10 cellular contexts compared by ENCODE assay signal in genomic region chr9:113522419-113522818, GRCh38. TPM values are rescaled to one million over a fixed set of nuclear protein-coding genes. Genes with fewer than 3 reads are reported as not detected.
DNase-seq lines count a peak whose midpoint lies in the region; ATAC-seq and TF ChIP-seq lines count a peak whose summit lies in the region.
"Had no signal": no experiment of that assay in that cellular context is flagged by ENCODE, and none has a peak within 500 bp of the region (broad histone marks: within the 10 kb centered on the region; RNA-seq: fewer than 3 reads in every experiment).

No MANE protein-coding gene starts in this region.

- peak overlapping the region; percentile 38 for H3K4me3 Mint-ChIP-seq in activated CD8-positive, alpha-beta memory T cell treated with anti-CD3 and anti-CD28 coated beads, Interleukin-2, amount 10 ng/mL, durations not matched to agents 7 days and 5 days
- H3K4me3 Mint-ChIP-seq in activated T-helper 1 cell treated with anti-CD3 and anti-CD28 coated beads, Interleukin-12 subunit alpha, Interleukin-12 subunit beta, Interleukin-2, Interleukin-4 antibody, amounts not matched to agents 30 ng/mL and 10 ng/mL and 1 ng/mL, durations not matched to agents 14 hours and 24 hours and 36 hours, result peak overlapping the region; percentile 77

- intact Hi-C loops in activated T-helper 1 cell treated with anti-CD3 and anti-CD28 coated beads, Interleukin-12 subunit alpha, Interleukin-12 subunit beta, Interleukin-2, Interleukin-4 antibody, amounts not matched to agents 30 ng/mL and 10 ng/mL and 1 ng/mL, durations not matched to agents 14 hours and 24 hours and 36 hours (cut with micrococcal nuclease), result loop anchor here (2.0 kb wide), 3 partner anchors 136 to 772 kb away; partner anchors contain the start of genes SLC31A2 and SNX30

- no peak for DNase-seq in activated CD8-positive, alpha-beta memory T cell treated with anti-CD3 and anti-CD28 coated beads, Interleukin-2, amount 10 ng/mL, durations not matched to agents 7 days and 5 days
- no peak for DNase-seq in activated CD8-positive, alpha-beta memory T cell treated with anti-CD3 and anti-CD28 coated beads, Interleukin-2, amount 50 U/mL, for 48 hours
- DNase-seq in activated T-helper 1 cell treated with anti-CD3 and anti-CD28 coated beads, Interleukin-12 subunit alpha, Interleukin-12 subunit beta, Interleukin-2, Interleukin-4 antibody, amounts not matched to agents 30 ng/mL and 10 ng/mL and 1 ng/mL, durations not matched to agents 14 hours and 24 hours and 36 hours (ENCODE audit: low spot score), result no peak
- no peak for DNase-seq in lung (ENCODE audit: low spot score)
- DNase-seq in thoracic aorta (ENCODE audit: low spot score), result no peak
- DNase-seq in DMS53 treated with DMSO at 0.1 percent for 48 hours (lab: John Stamatoyannopoulos, UW; ENCODE audit: unreplicated experiment), result no peak
- no peak for DNase-seq in activated CD4-positive, alpha-beta T cell treated with anti-CD3 and anti-CD28 coated beads, Interleukin-2, amount 50 U/mL, for 48 hours
- DNase-seq: activated effector memory CD4-positive, alpha-beta T cell treated with anti-CD3 and anti-CD28 coated beads, Interleukin-2, amount 50 U/mL, for 16 hours had no signal

- H3K4me3 ChIP-seq in lung, result no peak overlapping the region
- H3K4me3 ChIP-seq in thoracic aorta, result no peak overlapping the region

- no peaks in the 10 kb centered on the region for H3K27me3 Mint-ChIP-seq in activated CD8-positive, alpha-beta memory T cell treated with anti-CD3 and anti-CD28 coated beads, Interleukin-2, amount 10 ng/mL, durations not matched to agents 7 days and 5 days
- peaks cover 2% of the 10 kb centered on the region for H3K27me3 Mint-ChIP-seq in activated T-helper 1 cell treated with anti-CD3 and anti-CD28 coated beads, Interleukin-12 subunit alpha, Interleukin-12 subunit beta, Interleukin-2, Interleukin-4 antibody, amounts not matched to agents 30 ng/mL and 10 ng/mL and 1 ng/mL, durations not matched to agents 14 hours and 24 hours and 36 hours (ENCODE audit: insufficient read depth)

- H3K36me3 ChIP-seq in lung (ENCODE audit: control insufficient read depth in 2 of 2, insufficient read depth in 2 of 2, low read length in 2 of 2) (peaks cover 6 to 15% of the 10 kb centered on the region in 2 donors), thoracic aorta (no peaks in the 10 kb centered on the region)

- peaks cover 74% of the 10 kb centered on the region for H3K4me1 Mint-ChIP-seq in activated CD8-positive, alpha-beta memory T cell treated with anti-CD3 and anti-CD28 coated beads, Interleukin-2, amount 10 ng/mL, durations not matched to agents 7 days and 5 days
- H3K4me1 Mint-ChIP-seq in activated T-helper 1 cell treated with anti-CD3 and anti-CD28 coated beads, Interleukin-12 subunit alpha, Interleukin-12 subunit beta, Interleukin-2, Interleukin-4 antibody, amounts not matched to agents 30 ng/mL and 10 ng/mL and 1 ng/mL, durations not matched to agents 14 hours and 24 hours and 36 hours (ENCODE audit: low read depth), result peaks cover 88% of the 10 kb centered on the region

- H3K27ac Mint-ChIP-seq in activated CD8-positive, alpha-beta memory T cell treated with anti-CD3 and anti-CD28 coated beads, Interleukin-2, amount 10 ng/mL, durations not matched to agents 7 days and 5 days, result peak overlapping the region; percentile 65
- H3K27ac Mint-ChIP-seq in activated T-helper 1 cell treated with anti-CD3 and anti-CD28 coated beads, Interleukin-12 subunit alpha, Interleukin-12 subunit beta, Interleukin-2, Interleukin-4 antibody, amounts not matched to agents 30 ng/mL and 10 ng/mL and 1 ng/mL, durations not matched to agents 14 hours and 24 hours and 36 hours, result peak overlapping the region; percentile 86

- H3K9me3 Mint-ChIP-seq in activated CD8-positive, alpha-beta memory T cell treated with anti-CD3 and anti-CD28 coated beads, Interleukin-2, amount 10 ng/mL, durations not matched to agents 7 days and 5 days (ENCODE audit: low read depth), result no peaks in the 10 kb centered on the region
- no peaks in the 10 kb centered on the region for H3K9me3 Mint-ChIP-seq in activated T-helper 1 cell treated with anti-CD3 and anti-CD28 coated beads, Interleukin-12 subunit alpha, Interleukin-12 subunit beta, Interleukin-2, Interleukin-4 antibody, amounts not matched to agents 30 ng/mL and 10 ng/mL and 1 ng/mL, durations not matched to agents 14 hours and 24 hours and 36 hours

- peak overlapping the region; percentile 28 to 38 for H3K27ac ChIP-seq in lung (ENCODE audit: low read depth in 1 of 2, low read length in 1 of 2)
- peak overlapping the region; percentile 90 to 93 for H3K27ac ChIP-seq in thoracic aorta
- H3K27ac ChIP-seq: RWPE1 had no signal

- peaks cover 41% of the 10 kb centered on the region for H3K36me3 Mint-ChIP-seq in activated CD8-positive, alpha-beta memory T cell treated with anti-CD3 and anti-CD28 coated beads, Interleukin-2, amount 10 ng/mL, durations not matched to agents 7 days and 5 days
- H3K36me3 Mint-ChIP-seq in activated T-helper 1 cell treated with anti-CD3 and anti-CD28 coated beads, Interleukin-12 subunit alpha, Interleukin-12 subunit beta, Interleukin-2, Interleukin-4 antibody, amounts not matched to agents 30 ng/mL and 10 ng/mL and 1 ng/mL, durations not matched to agents 14 hours and 24 hours and 36 hours (ENCODE audit: low read depth), result peaks cover 73% of the 10 kb centered on the region

- H3K9me3 ChIP-seq in lung (ENCODE audit: control insufficient read depth in 2 of 2, insufficient read depth in 1 of 2, low read length in 1 of 2) (no peaks in the 10 kb centered on the region), thoracic aorta (no peaks in the 10 kb centered on the region)

- no peak for ATAC-seq in activated CD8-positive, alpha-beta memory T cell treated with anti-CD3 and anti-CD28 coated beads, Interleukin-2, amount 10 ng/mL, durations not matched to agents 7 days and 5 days
- ATAC-seq in lung (ENCODE audit: insufficient read depth, low FRiP score) (no peak), thoracic aorta (ENCODE audit: insufficient number of reproducible peaks, low FRiP score, low read depth) (no peak), HG03460 (IDR thresholded peaks at IDR 0.05; ENCODE audit: unreplicated experiment) (no peak)

- 48 to 89% methylated on average over 1 of the region's 1 CpG for WGBS in lung, 2 donors

- H3K4me1 ChIP-seq in lung (ENCODE audit: control insufficient read depth in 2 of 2, insufficient read depth in 2 of 2, low read length in 2 of 2), result peaks cover 3 to 40% of the 10 kb centered on the region in 2 donors
- H3K4me1 ChIP-seq in thoracic aorta (ENCODE audit: control insufficient read depth in 1 of 2, low read depth in 2 of 2), result peaks cover 78 to 92% of the 10 kb centered on the region in 2 donors

- no peak for TF ChIP-seq CTCF in lung (IDR thresholded peaks at IDR 0.05; ENCODE audit: control extremely low read depth, extremely low read depth)
- TF ChIP-seq CTCF in thoracic aorta (IDR thresholded peaks at IDR 0.05), result no peak

- H3K27me3 ChIP-seq in lung (ENCODE audit: control insufficient read depth, insufficient read depth), result no peaks in the 10 kb centered on the region
- H3K27me3 ChIP-seq in thoracic aorta (replicated peaks; ENCODE audit: insufficient read depth), result no peaks in the 10 kb centered on the region

- CTCF ChIA-PET in activated CD8-positive, alpha-beta memory T cell treated with anti-CD3 and anti-CD28 coated beads, Interleukin-2, amount 10 ng/mL, durations not matched to agents 7 days and 5 days (lab: Charles Lee), result interaction anchor here (1.6 to 10.1 kb wide), 5 partner anchors 11 to 135 kb away, joined by 3 to 105 read pairs (median 14); no protein-coding TSS in a partner anchor

RNA-seq across cellular contexts. Expression of gene RGS3, which starts 58.9 kb away (rescaled TPM):
- 10 to 100 TPM; 57.1 to 76.4 TPM for total RNA-seq in activated CD8-positive, alpha-beta memory T cell treated with anti-CD3 and anti-CD28 coated beads, Interleukin-2, amount 10 ng/mL, durations not matched to agents 7 days and 5 days
- total RNA-seq in activated T-helper 1 cell treated with anti-CD3 and anti-CD28 coated beads, Interleukin-12 subunit alpha, Interleukin-12 subunit beta, Interleukin-2, Interleukin-4 antibody, amounts not matched to agents 30 ng/mL and 10 ng/mL and 1 ng/mL, durations not matched to agents 14 hours and 24 hours and 36 hours, result 122 and 128 TPM in 2 replicates
- 10 to 100 TPM; 79.0 to 91.8 TPM for total RNA-seq in lung
- polyA plus RNA-seq in lung, result 10 to 100 TPM; 43.0 to 68.8 TPM
- 100 to 1,000 TPM; 170 to 202 TPM for total RNA-seq in thoracic aorta
